In the genomic region with DNA sequence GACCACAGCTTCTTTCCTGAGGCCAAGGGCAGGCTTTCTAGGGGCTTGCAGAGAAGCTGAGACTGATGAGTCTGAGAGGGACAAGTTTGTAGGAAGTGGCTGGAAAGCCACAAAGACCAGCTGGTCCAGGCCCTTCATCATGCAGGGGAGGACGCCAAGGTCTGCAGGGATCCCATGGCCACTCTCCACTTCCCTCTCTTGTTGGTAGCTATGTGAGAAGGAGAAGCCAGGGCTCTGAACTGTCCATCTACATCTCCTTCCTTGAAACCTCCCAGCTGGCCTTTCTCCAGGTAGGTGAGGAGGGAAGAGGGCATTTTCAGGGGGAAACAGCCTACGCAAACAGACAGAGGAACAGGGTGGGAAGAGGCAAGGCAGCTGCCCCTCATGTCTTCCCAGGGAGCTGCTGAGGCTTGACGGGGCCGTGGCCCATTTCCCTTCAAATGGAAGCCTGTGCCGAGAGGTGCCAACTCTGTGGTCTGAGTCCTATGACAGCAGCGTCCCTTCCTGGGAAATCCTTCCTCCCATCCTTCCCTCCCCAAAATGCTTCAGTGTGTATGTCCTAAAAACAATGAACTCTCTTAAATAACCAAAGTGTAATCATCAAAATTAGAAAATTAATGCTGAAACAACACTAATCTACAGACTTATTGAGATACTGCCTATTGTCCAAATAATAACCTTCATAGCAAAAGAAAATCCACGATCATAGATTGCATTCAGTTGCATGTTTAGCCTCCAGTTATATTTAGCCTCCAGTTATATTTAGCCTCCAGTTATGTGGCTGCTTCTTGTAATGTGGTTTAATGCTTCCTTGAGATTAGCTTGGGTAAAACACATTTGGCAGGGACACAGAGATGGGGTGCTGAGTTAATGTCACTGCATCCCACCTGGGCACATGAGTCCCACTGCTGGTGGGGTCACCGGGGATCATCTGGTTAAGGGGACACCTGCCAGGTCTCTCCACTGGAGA, we compare ENCODE assay signal across 1 cellular context.
TF ChIP-seq lines count a peak whose summit lies in the region.

No MANE protein-coding gene starts in this region.

TF ChIP-seq in GM12878, 131 proteins besides CTCF, POLR2A, EP300 and RAD21:
- TF ChIP-seq RUNX3 (IDR thresholded peaks at IDR 0.05; ENCODE audit: low read length): peak; percentile 22; the same call in 1 of the 2 replicates
- no peak for TF ChIP-seq IKZF2 (IDR thresholded peaks at IDR 0.05)
